25 cellular contexts compared by ENCODE assay signal in the genomic region with DNA sequence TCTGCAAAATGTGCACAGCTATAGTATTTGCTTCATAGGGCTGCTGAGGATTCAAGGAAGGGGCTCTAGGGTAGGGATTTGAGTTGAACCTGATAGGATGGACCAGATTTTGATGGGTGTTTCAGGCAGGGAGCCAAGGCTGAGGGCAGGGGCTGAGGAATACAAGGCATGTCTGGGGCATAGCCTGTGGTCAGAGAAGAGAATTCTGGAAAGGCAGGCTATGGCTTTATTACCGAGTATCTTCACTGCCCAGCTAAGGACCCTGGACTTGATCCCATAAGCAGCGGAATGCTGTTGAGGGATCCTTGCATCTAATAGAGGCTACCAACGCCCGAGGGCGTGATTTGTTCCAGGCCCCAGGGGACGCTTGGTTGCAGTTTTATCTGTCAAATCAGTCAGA.
"Had no signal": no experiment of that assay in that cellular context is flagged by ENCODE, and none has a peak within 500 bp of the region (broad histone marks: within the 10 kb centered on the region; RNA-seq: fewer than 3 reads in every experiment).

No MANE protein-coding gene starts in this region.

- H3K27ac ChIP-seq: body of pancreas, SJCRH30, SK-N-MC had no signal

- H3K27me3 ChIP-seq: adrenal gland, body of pancreas, breast epithelium had no signal

- H3K36me3 ChIP-seq: adrenal gland, breast epithelium, SJCRH30 had no signal

- ATAC-seq: activated CD8-positive, alpha-beta T cell treated with anti-CD3 and anti-CD28 coated beads, Interleukin-2, amount 10 ng/mL, durations not matched to agents 7 days and 5 days; body of pancreas; PC-3 had no signal

- H3K4me3 ChIP-seq: adrenal gland, body of pancreas, breast epithelium, SJCRH30, SK-N-MC had no signal

- DNase-seq: activated CD4-positive, alpha-beta T cell treated with anti-CD3 and anti-CD28 coated beads, Interleukin-2, amount 10 ng/mL, durations not matched to agents 24 days and 14 days; activated CD4-positive, alpha-beta T cell treated with anti-CD3 and anti-CD28 coated beads, Interleukin-2, amount 50 U/mL, for 4 hours; activated CD8-positive, alpha-beta T cell treated with anti-CD3 and anti-CD28 coated beads, Interleukin-2, amount 10 ng/mL, durations not matched to agents 7 days and 5 days; activated gamma-delta T cell; activated naive CD4-positive, alpha-beta T cell treated with Interleukin-2 at 50 U/mL for 16 hours; activated naive CD8-positive, alpha-beta T cell treated with anti-CD3 and anti-CD28 coated beads, Interleukin-2, amount 10 ng/mL, durations not matched to agents 7 days and 5 days; activated T-cell treated with anti-CD3 and anti-CD28 coated beads, Interleukin-2, amount 50 U/mL, for 24 hours; adrenal gland; body of pancreas; Karpas-422; KBM-7; NCI-H1048; NCI-H1436 treated with DMSO at 0.1 percent for 48 hours; NCI-H1694 treated with DMSO at 0.1 percent for 48 hours; NCI-H2029; NCI-H510A; NCI-H526; NCI-H748 treated with DMSO at 0.1 percent for 48 hours; NK-92 treated with Interleukin-12 subunit alpha and Interleukin-12 subunit beta, amount 100 ng/mL, for 24 hours; PC-3; SHP77; SJCRH30; T1000 had no signal

- H3K9me3 ChIP-seq: adrenal gland, body of pancreas, breast epithelium, SJCRH30 had no signal

- H3K4me1 ChIP-seq: body of pancreas, breast epithelium, SJCRH30 had no signal
